ENCODE assay signal across 9 cellular contexts in the genomic region with DNA sequence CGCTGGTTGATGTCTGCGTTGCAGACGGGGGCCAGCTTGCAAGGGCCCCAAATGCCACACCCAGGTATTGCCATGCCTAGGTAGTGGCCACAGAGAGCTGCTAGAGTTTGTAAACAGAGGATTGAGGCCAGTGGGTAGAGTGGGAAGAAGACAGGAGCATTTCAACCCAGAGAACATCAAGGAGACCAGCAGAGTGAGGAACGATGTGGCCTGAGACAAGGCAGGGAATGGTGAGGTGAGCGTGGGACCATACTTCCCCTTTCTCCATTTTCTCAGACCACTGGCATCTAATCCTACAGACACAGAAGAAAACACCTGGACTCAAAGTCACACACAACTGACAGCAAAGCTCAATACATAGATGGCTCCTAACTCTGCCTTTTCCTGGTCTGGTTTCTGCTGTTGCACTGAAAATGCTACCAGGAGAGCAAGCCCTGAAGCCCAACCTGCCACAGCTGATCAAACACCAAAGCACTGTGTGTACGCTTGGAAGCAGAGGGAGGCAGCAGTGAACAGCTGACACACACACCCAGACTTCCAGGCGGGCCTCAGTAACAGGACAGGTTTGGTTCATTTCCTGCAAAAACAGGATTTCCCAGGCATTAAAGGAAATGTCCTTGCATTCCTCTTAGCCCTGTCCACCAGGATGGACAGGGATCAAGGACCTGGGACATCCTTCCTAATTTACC. TPM values are rescaled to one million over a fixed set of nuclear protein-coding genes. Genes with fewer than 3 reads are reported as not detected.
DNase-seq lines count a peak whose midpoint lies in the region; ATAC-seq lines count a peak whose summit lies in the region.
"Had no signal": no experiment of that assay in that cellular context is flagged by ENCODE, and none has a peak within 500 bp of the region (broad histone marks: within the 10 kb centered on the region; RNA-seq: fewer than 3 reads in every experiment).

No MANE protein-coding gene starts in this region.

- H3K9me3 ChIP-seq in HUES48 (ENCODE audit: control insufficient read depth, insufficient read depth, low read length), result no peaks in the 10 kb centered on the region
- H3K9me3 ChIP-seq: vagina had no signal

- peaks cover 17% of the 10 kb centered on the region for H3K27me3 ChIP-seq in HUES48 (ENCODE audit: control insufficient read depth, insufficient read depth, low read length)
- H3K27me3 ChIP-seq: vagina had no signal

- ATAC-seq in left lobe of liver (peak; percentile 73), HG03565 (IDR thresholded peaks at IDR 0.05; ENCODE audit: unreplicated experiment) (no peak), HG03097 (IDR thresholded peaks at IDR 0.05; ENCODE audit: low FRiP score, unreplicated experiment) (no peak), GM18870 (IDR thresholded peaks at IDR 0.05; ENCODE audit: unreplicated experiment) (no peak)

- H3K4me1 ChIP-seq in HUES48 (ENCODE audit: control insufficient read depth, insufficient read depth, low read length), result peaks cover 31% of the 10 kb centered on the region

- H3K9ac ChIP-seq in HUES48 (ENCODE audit: low read depth, low read length), result no peak overlapping the region

- DNase-seq in AG20443 (ENCODE audit: low spot score) (peak; percentile 41), SHP77 (lab: John Stamatoyannopoulos, UW) (peak; percentile 93 to 96), left lobe of liver (ENCODE audit: low spot score) (no peak), cerebellum (ENCODE audit: low spot score) (no peak)

- peak overlapping the region; percentile 72; the same call in 1 of the 2 replicates for H3K4me3 ChIP-seq in HUES48 (ENCODE audit: low read depth, low read length)

- H3K36me3 ChIP-seq in HUES48 (ENCODE audit: control insufficient read depth, insufficient read depth, low read length), result no peaks in the 10 kb centered on the region
- H3K36me3 ChIP-seq: vagina had no signal

- H3K27ac ChIP-seq in HUES48 (ENCODE audit: low read depth, low read length), result peak overlapping the region; percentile 40
- H3K27ac ChIP-seq: vagina had no signal

RNA-seq across cellular contexts. Expression of gene FAM174B, which starts 1.6 kb away (rescaled TPM):
- total RNA-seq in left lobe of liver (4.3 TPM), cerebellum (25.0 TPM)

Comparison
In these comparisons a context has a peak if more than half of its experiments do, and no peak if none do; other contexts are left out.
1. DNase-seq: peak in AG20443 (single experiment) and SHP77 (2 of 2); none in left lobe of liver (single experiment) and cerebellum (single experiment).